10 cellular contexts compared by ENCODE assay signal in genomic region chr4:5735463-5735862, GRCh38. TPM values are rescaled to one million over a fixed set of nuclear protein-coding genes. Genes with fewer than 3 reads are reported as not detected.
"Had no signal": no experiment of that assay in that cellular context is flagged by ENCODE, and none has a peak within 500 bp of the region (broad histone marks: within the 10 kb centered on the region; RNA-seq: fewer than 3 reads in every experiment).

No MANE protein-coding gene starts in this region.

- H3K9me3 ChIP-seq: HAP-1 had no signal

- H3K9ac ChIP-seq: KMS-11 had no signal

- H3K27ac ChIP-seq: HL-60, KMS-11 had no signal

- H2AFZ ChIP-seq: GM23338 had no signal

- H3K9me3 Mint-ChIP-seq: GM23338 had no signal

- H3K4me1 ChIP-seq: HAP-1 had no signal

- DNase-seq: H7, IMR-90, Karpas-422, KBM-7 had no signal

- H3K36me3 ChIP-seq: HAP-1 had no signal

- H3K4me3 ChIP-seq: GM23338, HAP-1 had no signal

- H3K4me3 Mint-ChIP-seq: GM23338 had no signal

- ATAC-seq: GM23338, HCT116 had no signal

- H3K4me2 ChIP-seq: GM23338, KMS-11 had no signal

RNA-seq across cellular contexts. Expression of gene EVC2, which starts 27.1 kb away (rescaled TPM):
- total RNA-seq: HT1080 had no signal
